Comparison of ENCODE assay signal across 10 cellular contexts in genomic region chr14:50831704-50832130, GRCh38. TPM values are rescaled to one million over a fixed set of nuclear protein-coding genes. Genes with fewer than 3 reads are reported as not detected.
DNase-seq lines count a peak whose midpoint lies in the region; ATAC-seq lines count a peak whose summit lies in the region.
"Had no signal": no experiment of that assay in that cellular context is flagged by ENCODE, and none has a peak within 500 bp of the region (broad histone marks: within the 10 kb centered on the region; RNA-seq: fewer than 3 reads in every experiment).

No MANE protein-coding gene starts in this region.

- intact Hi-C loops in activated T-helper 2 cell treated with anti-CD3 and anti-CD28 coated beads, Interferon-gamma antibody, Interleukin-2, Interleukin-4, amounts not matched to agents 10 μg/mL and 5 μg/mL and 100 μg/mL, durations not matched to agents 14 hours and 24 hours and 36 hours (cut with micrococcal nuclease), result loop anchor here (10.0 kb wide), 1 partner anchor 967 kb away; no protein-coding TSS in a partner anchor

- H3K4me1 Mint-ChIP-seq in T-helper 2 cell treated with Interferon-gamma antibody and Interleukin-4, amounts not matched to agents 5 μg/mL and 100 μg/mL, for 36 hours (ENCODE audit: low read depth), result peaks cover 37% of the 10 kb centered on the region
- peaks cover 48% of the 10 kb centered on the region for H3K4me1 Mint-ChIP-seq in activated T-helper 2 cell treated with anti-CD3 and anti-CD28 coated beads, Interferon-gamma antibody, Interleukin-2, Interleukin-4, amounts not matched to agents 10 μg/mL and 5 μg/mL and 100 μg/mL, durations not matched to agents 14 hours and 24 hours and 36 hours (ENCODE audit: low read depth)
- H3K4me1 Mint-ChIP-seq in stimulated activated memory B cell treated with anti-CD40 and anti-IgM and Interleukin-4, amounts not matched to agents 10 μg/mL and 1 μg/mL and 100 μg/mL, for 72 hours, result peaks cover 68% of the 10 kb centered on the region

- no peak for ATAC-seq in stimulated activated memory B cell treated with anti-CD40 and anti-IgM and Interleukin-4, amounts not matched to agents 10 μg/mL and 1 μg/mL and 100 μg/mL, for 72 hours
- ATAC-seq in GM19328 (IDR thresholded peaks at IDR 0.05; ENCODE audit: unreplicated experiment) (no peak), GM18867 (IDR thresholded peaks at IDR 0.05; ENCODE audit: unreplicated experiment) (no peak)

- H3K27ac Mint-ChIP-seq in T-helper 2 cell treated with Interferon-gamma antibody and Interleukin-4, amounts not matched to agents 5 μg/mL and 100 μg/mL, for 36 hours, result peak overlapping the region; percentile 88
- H3K27ac Mint-ChIP-seq in activated T-helper 2 cell treated with anti-CD3 and anti-CD28 coated beads, Interferon-gamma antibody, Interleukin-2, Interleukin-4, amounts not matched to agents 10 μg/mL and 5 μg/mL and 100 μg/mL, durations not matched to agents 14 hours and 24 hours and 36 hours, result peak overlapping the region; percentile 87
- peak overlapping the region; percentile 96 for H3K27ac Mint-ChIP-seq in stimulated activated memory B cell treated with anti-CD40 and anti-IgM and Interleukin-4, amounts not matched to agents 10 μg/mL and 1 μg/mL and 100 μg/mL, for 72 hours

- H3K36me3 Mint-ChIP-seq in T-helper 2 cell treated with Interferon-gamma antibody and Interleukin-4, amounts not matched to agents 5 μg/mL and 100 μg/mL, for 36 hours (ENCODE audit: low read depth), result peaks cover 22% of the 10 kb centered on the region
- peaks cover 27% of the 10 kb centered on the region for H3K36me3 Mint-ChIP-seq in activated T-helper 2 cell treated with anti-CD3 and anti-CD28 coated beads, Interferon-gamma antibody, Interleukin-2, Interleukin-4, amounts not matched to agents 10 μg/mL and 5 μg/mL and 100 μg/mL, durations not matched to agents 14 hours and 24 hours and 36 hours (ENCODE audit: low read depth)
- H3K36me3 Mint-ChIP-seq in stimulated activated memory B cell treated with anti-CD40 and anti-IgM and Interleukin-4, amounts not matched to agents 10 μg/mL and 1 μg/mL and 100 μg/mL, for 72 hours, result peaks cover 26% of the 10 kb centered on the region

- DNase-seq in T-helper 2 cell treated with Interferon-gamma antibody and Interleukin-4, amounts not matched to agents 5 μg/mL and 100 μg/mL, for 36 hours (ENCODE audit: low spot score), result no peak
- DNase-seq in T-helper 2 cell (no peak), iPS-NIHi11 (ENCODE audit: low spot score) (peak; percentile 25), activated gamma-delta T cell treated with Interleukin-2 at 50 U/mL for 16 hours (no peak)
- DNase-seq in activated T-helper 2 cell treated with anti-CD3 and anti-CD28 coated beads, Interferon-gamma antibody, Interleukin-2, Interleukin-4, amounts not matched to agents 10 μg/mL and 5 μg/mL and 100 μg/mL, durations not matched to agents 14 hours and 24 hours and 36 hours (ENCODE audit: low spot score), result no peak

- peaks cover 15% of the 10 kb centered on the region for H3K27me3 Mint-ChIP-seq in T-helper 2 cell treated with Interferon-gamma antibody and Interleukin-4, amounts not matched to agents 5 μg/mL and 100 μg/mL, for 36 hours (ENCODE audit: low read depth)
- H3K27me3 Mint-ChIP-seq in activated T-helper 2 cell treated with anti-CD3 and anti-CD28 coated beads, Interferon-gamma antibody, Interleukin-2, Interleukin-4, amounts not matched to agents 10 μg/mL and 5 μg/mL and 100 μg/mL, durations not matched to agents 14 hours and 24 hours and 36 hours (ENCODE audit: low read depth), result peaks cover 13% of the 10 kb centered on the region
- no peaks in the 10 kb centered on the region for H3K27me3 Mint-ChIP-seq in stimulated activated memory B cell treated with anti-CD40 and anti-IgM and Interleukin-4, amounts not matched to agents 10 μg/mL and 1 μg/mL and 100 μg/mL, for 72 hours

- H3K9me3 Mint-ChIP-seq in T-helper 2 cell treated with Interferon-gamma antibody and Interleukin-4, amounts not matched to agents 5 μg/mL and 100 μg/mL, for 36 hours, result no peaks in the 10 kb centered on the region
- no peaks in the 10 kb centered on the region for H3K9me3 Mint-ChIP-seq in activated T-helper 2 cell treated with anti-CD3 and anti-CD28 coated beads, Interferon-gamma antibody, Interleukin-2, Interleukin-4, amounts not matched to agents 10 μg/mL and 5 μg/mL and 100 μg/mL, durations not matched to agents 14 hours and 24 hours and 36 hours
- no peaks in the 10 kb centered on the region for H3K9me3 Mint-ChIP-seq in stimulated activated memory B cell treated with anti-CD40 and anti-IgM and Interleukin-4, amounts not matched to agents 10 μg/mL and 1 μg/mL and 100 μg/mL, for 72 hours

- H3K4me3 Mint-ChIP-seq in T-helper 2 cell treated with Interferon-gamma antibody and Interleukin-4, amounts not matched to agents 5 μg/mL and 100 μg/mL, for 36 hours, result peak overlapping the region; percentile 93
- H3K4me3 Mint-ChIP-seq in activated T-helper 2 cell treated with anti-CD3 and anti-CD28 coated beads, Interferon-gamma antibody, Interleukin-2, Interleukin-4, amounts not matched to agents 10 μg/mL and 5 μg/mL and 100 μg/mL, durations not matched to agents 14 hours and 24 hours and 36 hours (ENCODE audit: low read depth), result peak overlapping the region; percentile 91
- H3K4me3 Mint-ChIP-seq in stimulated activated memory B cell treated with anti-CD40 and anti-IgM and Interleukin-4, amounts not matched to agents 10 μg/mL and 1 μg/mL and 100 μg/mL, for 72 hours, result peak overlapping the region; percentile 94

RNA-seq across cellular contexts. Expression of gene NIN, which starts 0.8 kb away (rescaled TPM):
- 43.0 and 45.1 TPM in 2 replicates for total RNA-seq in activated T-helper 2 cell treated with anti-CD3 and anti-CD28 coated beads, Interferon-gamma antibody, Interleukin-2, Interleukin-4, amounts not matched to agents 10 μg/mL and 5 μg/mL and 100 μg/mL, durations not matched to agents 14 hours and 24 hours and 36 hours

RNA-seq across cellular contexts. Expression of gene ABHD12B, which starts 40.1 kb away (rescaled TPM):
- total RNA-seq in activated T-helper 2 cell treated with anti-CD3 and anti-CD28 coated beads, Interferon-gamma antibody, Interleukin-2, Interleukin-4, amounts not matched to agents 10 μg/mL and 5 μg/mL and 100 μg/mL, durations not matched to agents 14 hours and 24 hours and 36 hours, result not detected in 2 replicates
- total RNA-seq: Daoy, dermis microvascular lymphatic vessel endothelial cell had no signal
